Comparison of ENCODE assay signal across 1 cellular context in the genomic region with DNA sequence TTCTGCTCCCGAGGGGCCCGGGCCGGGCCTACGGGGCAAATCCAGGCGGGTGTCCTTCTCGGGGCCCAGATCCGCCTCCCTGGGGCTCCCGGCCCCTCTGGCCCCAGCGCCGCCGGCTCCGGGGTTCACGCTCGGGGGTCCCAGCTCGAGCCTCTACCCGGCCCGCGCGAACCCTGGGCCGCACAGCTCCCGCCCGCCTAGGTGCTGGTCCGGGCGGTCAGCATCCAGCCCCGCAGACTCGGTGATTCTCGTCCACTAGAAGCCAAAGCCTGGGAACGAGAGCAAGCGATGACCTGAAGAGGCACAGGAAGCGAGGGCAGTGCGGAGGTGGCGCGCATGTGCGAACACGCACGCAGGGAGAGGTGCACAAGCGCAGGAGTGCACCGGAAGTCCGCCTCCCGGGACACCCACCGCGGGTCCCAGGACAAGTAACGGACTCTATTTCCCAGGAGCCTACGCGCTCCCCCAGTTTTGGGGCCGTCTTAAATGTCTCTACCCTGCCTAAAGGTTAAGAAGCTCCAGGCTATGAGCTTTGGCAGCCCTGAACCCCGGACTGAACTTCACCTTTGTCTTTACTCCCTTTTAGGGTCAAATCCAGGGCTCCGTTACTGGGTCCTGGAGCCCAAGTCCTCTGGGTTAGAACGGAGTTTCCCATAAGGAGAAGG.
TF ChIP-seq lines count a peak whose summit lies in the region.
"Not testable (repeated sequence)": the region's sequence is repeated elsewhere in the genome, so short reads cannot be mapped to it uniquely, and the experiment has no call there.

Gene POM121C, minus strand, starts transcription at position 321 of the 665 bp plus-strand sequence. CDS start 44,803 bp downstream, outside the sequence.

TF ChIP-seq in HepG2, 621 proteins besides CTCF, POLR2A, EP300 and RAD21 (continued from another document and continues in another):
- TF ChIP-seq ZNF142 (CRISPR knock-in tag; IDR thresholded peaks at IDR 0.05) (peak; percentile 35; the same call in 1 of the 2 replicates), RBFOX2 (IDR thresholded peaks at IDR 0.05; ENCODE audit: low read depth, low read length) (peak; percentile 80), ZFX (CRISPR knock-in tag; IDR thresholded peaks at IDR 0.05; ENCODE audit: low read depth) (peak; percentile 87), ZNF430 (CRISPR knock-in tag; IDR thresholded peaks at IDR 0.05) (peak; percentile 86; the same call in 1 of the 2 replicates), DRAP1 (CRISPR knock-in tag; IDR thresholded peaks at IDR 0.05) (peak; percentile 59; the same call in 1 of the 2 replicates), ZNF776 (CRISPR knock-in tag; IDR thresholded peaks at IDR 0.05) (0 out of 2 replicates have a peak, but pooled peaks have one; percentile 39), GABPB1 (CRISPR knock-in tag; IDR thresholded peaks at IDR 0.05) (peak; percentile 95), NR2F1 (CRISPR knock-in tag; IDR thresholded peaks at IDR 0.05) (peak in 1 of 2 experiments; percentile 22; a peak in 1 of 4 replicates), ZBTB40 (CRISPR knock-in tag; IDR thresholded peaks at IDR 0.05) (peak; percentile 47; the same call in 1 of the 2 replicates), HINFP (CRISPR knock-in tag; IDR thresholded peaks at IDR 0.05; ENCODE audit: low read depth) (peak; percentile 84; the same call in 1 of the 2 replicates), KDM3A (CRISPR knock-in tag; IDR thresholded peaks at IDR 0.05; ENCODE audit: low read depth) (peak; percentile 80; the same call in 1 of the 2 replicates), MXD1 (CRISPR knock-in tag; IDR thresholded peaks at IDR 0.05) (peak; percentile 41; the same call in 1 of the 2 replicates), BORCS8-MEF2B (CRISPR knock-in tag; IDR thresholded peaks at IDR 0.05) (peak; percentile 69; the same call in 1 of the 2 replicates), ZSCAN5A (CRISPR knock-in tag; IDR thresholded peaks at IDR 0.05; ENCODE audit: borderline replicate concordance) (peak; percentile 36; the same call in 1 of the 2 replicates), SALL1 (CRISPR knock-in tag; IDR thresholded peaks at IDR 0.05) (peak; percentile 73), MED1 (CRISPR knock-in tag; IDR thresholded peaks at IDR 0.05) (peak; percentile 45), PRDM15 (CRISPR knock-in tag; IDR thresholded peaks at IDR 0.05) (peak; percentile 72; the same call in 1 of the 2 replicates), GABPA (IDR thresholded peaks at IDR 0.05; ENCODE audit: low read depth, low read length) (peak; percentile 78), GABPA (CRISPR knock-in tag; IDR thresholded peaks at IDR 0.05; ENCODE audit: low read depth) (peak; percentile 93)
- TF ChIP-seq, protein P1, sequence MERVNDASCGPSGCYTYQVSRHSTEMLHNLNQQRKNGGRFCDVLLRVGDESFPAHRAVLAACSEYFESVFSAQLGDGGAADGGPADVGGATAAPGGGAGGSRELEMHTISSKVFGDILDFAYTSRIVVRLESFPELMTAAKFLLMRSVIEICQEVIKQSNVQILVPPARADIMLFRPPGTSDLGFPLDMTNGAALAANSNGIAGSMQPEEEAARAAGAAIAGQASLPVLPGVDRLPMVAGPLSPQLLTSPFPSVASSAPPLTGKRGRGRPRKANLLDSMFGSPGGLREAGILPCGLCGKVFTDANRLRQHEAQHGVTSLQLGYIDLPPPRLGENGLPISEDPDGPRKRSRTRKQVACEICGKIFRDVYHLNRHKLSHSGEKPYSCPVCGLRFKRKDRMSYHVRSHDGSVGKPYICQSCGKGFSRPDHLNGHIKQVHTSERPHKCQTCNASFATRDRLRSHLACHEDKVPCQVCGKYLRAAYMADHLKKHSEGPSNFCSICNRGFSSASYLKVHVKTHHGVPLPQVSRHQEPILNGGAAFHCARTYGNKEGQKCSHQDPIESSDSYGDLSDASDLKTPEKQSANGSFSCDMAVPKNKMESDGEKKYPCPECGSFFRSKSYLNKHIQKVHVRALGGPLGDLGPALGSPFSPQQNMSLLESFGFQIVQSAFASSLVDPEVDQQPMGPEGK (CRISPR knock-in tag; IDR thresholded peaks at IDR 0.05), result peak; percentile 53
- not testable (repeated sequence) for TF ChIP-seq ZBTB40 (IDR thresholded peaks at IDR 0.05)
